Comparison of ENCODE assay signal across 8 cellular contexts in the genomic region with DNA sequence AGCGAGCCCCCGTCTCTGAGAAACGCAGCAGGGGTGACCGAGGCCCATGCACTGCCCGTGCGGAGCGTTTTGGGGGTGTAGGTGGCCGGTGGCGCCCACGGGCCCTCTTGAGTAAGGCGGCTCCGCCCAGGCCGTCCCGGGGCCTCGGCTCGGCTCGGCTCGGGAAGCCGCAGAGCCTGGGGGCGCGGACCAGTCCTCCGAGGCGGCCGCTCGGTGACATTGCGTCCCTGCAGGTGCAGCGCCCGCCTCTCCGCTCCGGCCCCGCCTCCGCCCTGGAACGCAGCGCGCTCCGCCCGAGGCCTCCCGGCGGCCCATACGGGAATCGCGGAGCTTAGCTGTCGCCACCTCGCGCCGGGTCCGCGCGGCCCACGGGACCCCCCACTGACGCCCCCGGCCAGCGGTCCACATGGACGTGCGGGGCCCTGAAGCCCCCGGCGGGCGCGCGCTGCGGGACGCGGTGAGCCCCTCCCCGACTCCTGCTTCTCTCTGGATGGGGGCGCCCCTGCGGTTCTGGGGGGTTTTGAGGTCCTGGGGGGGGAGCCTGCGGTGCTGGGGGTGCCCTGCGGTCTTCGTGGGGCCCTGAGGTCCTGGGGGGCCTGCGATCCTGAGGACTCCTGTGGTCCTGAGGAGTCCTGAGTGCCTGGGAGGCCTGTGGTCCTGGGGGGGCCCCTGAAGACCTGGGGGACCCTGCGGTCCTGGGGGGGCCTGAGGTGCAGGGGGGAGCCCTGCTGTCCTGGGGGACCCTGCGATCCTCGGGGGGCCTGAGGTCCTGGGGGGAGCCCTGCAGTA. TPM values are rescaled to one million over a fixed set of nuclear protein-coding genes. Genes with fewer than 3 reads are reported as not detected.
A peak's percentile ranks its signal among the peaks of the same experiment; 100 is the strongest.
DNase-seq lines count a peak whose midpoint lies in the region; ATAC-seq and TF ChIP-seq lines count a peak whose summit lies in the region.

A gene (plus strand): TSS at position 314 of the 789 bp plus-strand sequence. CDS start 93 bp downstream, at position 407.

- peak; percentile 38 for DNase-seq in NCI-H510A (lab: John Stamatoyannopoulos, UW)
- no peak for DNase-seq in NCI-H510A treated with DMSO at 0.1 percent for 48 hours (lab: John Stamatoyannopoulos, UW)
- peak; percentile 21 for DNase-seq in NCI-H345 treated with DMSO at 0.1 percent for 48 hours (lab: John Stamatoyannopoulos, UW; ENCODE audit: unreplicated experiment)
- DNase-seq in activated T-cell treated with anti-CD3 and anti-CD28 coated beads, Interleukin-2, amount 50 U/mL, for 24 hours: peak; percentile 78
- no peak for DNase-seq in epithelial cell of proximal tubule (ENCODE audit: low read depth)

- peaks cover 23% of the 10 kb centered on the region for H3K36me3 Mint-ChIP-seq in activated T-cell treated with anti-CD3 and anti-CD28 coated beads, Interleukin-2, amount 50 U/mL, for 24 hours (ENCODE audit: low read depth)

- H3K9me3 Mint-ChIP-seq in activated T-cell treated with anti-CD3 and anti-CD28 coated beads, Interleukin-2, amount 50 U/mL, for 24 hours: no peaks in the 10 kb centered on the region

- H3K4me3 ChIP-seq in epithelial cell of proximal tubule (ENCODE audit: low read depth, low read length) (peak within 1 kb of the TSS; percentile 88), muscle layer of colon (ENCODE audit: low read depth in 1 of 2, low read length in 2 of 2) (peak within 1 kb of the TSS; percentile 54 to 89), thymus (ENCODE audit: low read length) (peak within 1 kb of the TSS; percentile 69)

- H3K27ac Mint-ChIP-seq in activated T-cell treated with anti-CD3 and anti-CD28 coated beads, Interleukin-2, amount 50 U/mL, for 24 hours: peak within 1 kb of the TSS; percentile 84

- peak within 1 kb of the TSS; percentile 71 for H3K4me3 Mint-ChIP-seq in activated T-cell treated with anti-CD3 and anti-CD28 coated beads, Interleukin-2, amount 50 U/mL, for 24 hours

- H3K9me3 ChIP-seq in muscle layer of colon (ENCODE audit: low read length) (no peaks in the 10 kb centered on the region), thymus (ENCODE audit: control insufficient read depth) (no peaks in the 10 kb centered on the region)

- H3K27ac ChIP-seq in muscle layer of colon (ENCODE audit: low read depth, low read length) (peak within 1 kb of the TSS; percentile 62), thymus (ENCODE audit: low read depth) (peak within 1 kb of the TSS; percentile 75)

- peaks cover 41% of the 10 kb centered on the region for H3K4me1 Mint-ChIP-seq in activated T-cell treated with anti-CD3 and anti-CD28 coated beads, Interleukin-2, amount 50 U/mL, for 24 hours (ENCODE audit: low read depth)

- H3K36me3 ChIP-seq in muscle layer of colon (ENCODE audit: insufficient read depth, low read length) (peaks cover 2% of the 10 kb centered on the region), thymus (ENCODE audit: control insufficient read depth, insufficient read depth) (no peaks in the 10 kb centered on the region)

- peak within 1 kb of the TSS; percentile 78 for H3K9ac ChIP-seq in muscle layer of colon (ENCODE audit: low read length)

- H3K27me3 Mint-ChIP-seq in activated T-cell treated with anti-CD3 and anti-CD28 coated beads, Interleukin-2, amount 50 U/mL, for 24 hours: peaks cover 4% of the 10 kb centered on the region

- H3K4me1 ChIP-seq in muscle layer of colon (ENCODE audit: insufficient read depth, low read length) (peaks cover 5% of the 10 kb centered on the region), thymus (ENCODE audit: control insufficient read depth, insufficient read depth, low read length) (peaks cover 15% of the 10 kb centered on the region)

- peak; percentile 59 for ATAC-seq in HG02759 (IDR thresholded peaks at IDR 0.05; ENCODE audit: unreplicated experiment)

- TF ChIP-seq CTCF in epithelial cell of proximal tubule (conservative IDR thresholded peaks at IDR 0.05; ENCODE audit: low read depth, low read length): peak; percentile 30

- WGBS in thymus: 2% methylated on average over 73 of the region's 73 CpGs

- H3K27me3 ChIP-seq in muscle layer of colon (ENCODE audit: control insufficient read depth in 1 of 2, insufficient read depth in 2 of 2, low read length in 2 of 2): peaks cover 0 to 11% of the 10 kb centered on the region in 2 donors
- no peaks in the 10 kb centered on the region for H3K27me3 ChIP-seq in thymus (ENCODE audit: control insufficient read depth, insufficient read depth)

RNA-seq across cellular contexts. Expression of the gene that starts here (rescaled TPM):
- 35.5 and 44.7 TPM in 2 replicates for total RNA-seq in epithelial cell of proximal tubule
- polyA plus RNA-seq in thymus: 25.8 TPM

Comparison
In these comparisons a context has a peak if more than half of its experiments do, and no peak if none do; other contexts are left out.
1. DNase-seq: peak in NCI-H510A (single experiment), NCI-H345 treated with DMSO at 0.1 percent for 48 hours (single experiment) and activated T-cell treated with anti-CD3 and anti-CD28 coated beads, Interleukin-2, amount 50 U/mL, for 24 hours (single experiment); none in NCI-H510A treated with DMSO at 0.1 percent for 48 hours (single experiment) and epithelial cell of proximal tubule (single experiment).
2. Peak in every context shown above with its lines, with median percentiles within 50 percentile points of each other: H3K4me3 ChIP-seq.